In genomic region chr3:56467108-56467507, GRCh38 we compare ENCODE assay signal across 8 cellular contexts. TPM values are rescaled to one million over a fixed set of nuclear protein-coding genes. Genes with fewer than 3 reads are reported as not detected.
DNase-seq lines count a peak whose midpoint lies in the region; ATAC-seq lines count a peak whose summit lies in the region.

No MANE protein-coding gene starts in this region.

- peak; percentile 61 for DNase-seq in EL
- peak; percentile 6 for DNase-seq in Jurkat, Clone E6-1 (ENCODE audit: low read depth, low spot score)
- peak; percentile 73 for DNase-seq in SK-MEL-5 (ENCODE audit: low read depth, low spot score)
- peak; percentile 66 for DNase-seq in dermis blood vessel endothelial cell
- DNase-seq in left kidney (ENCODE audit: low read depth, low spot score), result peak; percentile 98
- DNase-seq in stimulated activated CD4-positive, alpha-beta T cell treated with anti-CD3 and anti-CD28 coated beads, Interleukin-2, amount 100 ng/mL, for 4 hours (ENCODE audit: low read depth), result peak; percentile 6

- no peak for ATAC-seq in GM18873 (IDR thresholded peaks at IDR 0.05; ENCODE audit: low FRiP score, unreplicated experiment)
- no peak for ATAC-seq in HG03521 (IDR thresholded peaks at IDR 0.05; ENCODE audit: unreplicated experiment)

- in situ Hi-C loops in SK-MEL-5 (cut with HindIII; ENCODE audit: low pct_unique_long_range_greater_than_20kb, low sequenced_read_pairs), result no loop called here

- no peak overlapping the region for H3K4me3 ChIP-seq in Jurkat, Clone E6-1 (ENCODE audit: low read length)

RNA-seq across cellular contexts. Expression of gene ERC2, which starts 1.2 kb away (rescaled TPM):
- polyA plus RNA-seq in Jurkat, Clone E6-1 (2012; ENCODE audit: insufficient read depth, insufficient read length), result not detected
- 0.50 and 0.96 TPM in 2 replicates for total RNA-seq in SK-MEL-5 (2014; rRNA removed; shearing (Covaris generic))
- 1.0 and 2.0 TPM in 2 replicates for polyA plus RNA-seq in SK-MEL-5 (2015; cell fraction: cytosol; rRNA removed)
- 0.45 and 0.72 TPM in 2 replicates for polyA plus RNA-seq in SK-MEL-5 (2015; cell fraction: nucleus; rRNA removed)
- 0.79 and 2.4 TPM in 2 replicates for total RNA-seq in dermis blood vessel endothelial cell

Comparison
In these comparisons a context has a peak if more than half of its experiments do, and no peak if none do; other contexts are left out.
1. DNase-seq: peak in every context shown above with its lines; median percentile 98 in left kidney; 73 in SK-MEL-5; 66 in dermis blood vessel endothelial cell; 61 in EL; 6 in Jurkat, Clone E6-1; 6 in stimulated activated CD4-positive, alpha-beta T cell treated with anti-CD3 and anti-CD28 coated beads, Interleukin-2, amount 100 ng/mL, for 4 hours.